ENCODE assay signal across 30 cellular contexts in genomic region chr1:98393719-98394118, GRCh38.
"Had no signal": no experiment of that assay in that cellular context is flagged by ENCODE, and none has a peak within 500 bp of the region (broad histone marks: within the 10 kb centered on the region; RNA-seq: fewer than 3 reads in every experiment).

No MANE protein-coding gene starts in this region.

- DNase-seq: activated CD4-positive, alpha-beta memory T cell treated with anti-CD3 and anti-CD28 coated beads, Interleukin-2, amount 10 ng/mL, durations not matched to agents 7 days and 5 days; activated CD4-positive, alpha-beta T cell treated with anti-CD3 and anti-CD28 coated beads for 1 hour; activated CD4-positive, alpha-beta T cell treated with anti-CD3 and anti-CD28 coated beads for 48 hours; activated CD4-positive, CD25-positive, alpha-beta regulatory T cell; activated CD8-positive, alpha-beta memory T cell treated with anti-CD3 and anti-CD28 coated beads for 24 hours; activated CD8-positive, alpha-beta memory T cell treated with anti-CD3 and anti-CD28 coated beads, Interleukin-2, amount 10 ng/mL, durations not matched to agents 7 days and 5 days; activated effector memory CD4-positive, alpha-beta T cell treated with anti-CD3 and anti-CD28 coated beads, Interleukin-2, amount 50 U/mL, for 16 hours; activated naive CD4-positive, alpha-beta T cell; activated naive CD4-positive, alpha-beta T cell treated with anti-CD3 and anti-CD28 coated beads, Interleukin-2, amount 50 U/mL, for 16 hours; activated naive CD8-positive, alpha-beta T cell treated with anti-CD3 and anti-CD28 coated beads for 36 hours; activated T-cell treated with anti-CD3 and anti-CD28 coated beads, Interleukin-2, amount 50 U/mL, for 1 hour; activated T-cell treated with anti-CD3 and anti-CD28 coated beads, Interleukin-2, amount 50 U/mL, for 72 hours; amniotic stem cell; body of pancreas; IMR-90; NCI-H1092 treated with DMSO at 0.1 percent for 48 hours; NCI-H1417; NCI-H146; NCI-H187; NCI-H2081 treated with DMSO at 0.1 percent for 48 hours; NCI-H226; NCI-H446 treated with DMSO at 0.1 percent for 48 hours; NCI-H524; Right ventricle myocardium superior; T1000; WERI-Rb-1 had no signal

- H3K4me3 Mint-ChIP-seq: activated CD4-positive, alpha-beta memory T cell treated with anti-CD3 and anti-CD28 coated beads, Interleukin-2, amount 10 ng/mL, durations not matched to agents 7 days and 5 days; activated CD8-positive, alpha-beta memory T cell treated with anti-CD3 and anti-CD28 coated beads, Interleukin-2, amount 10 ng/mL, durations not matched to agents 7 days and 5 days; activated naive CD8-positive, alpha-beta T cell treated with anti-CD3 and anti-CD28 coated beads for 36 hours; activated T-cell treated with anti-CD3 and anti-CD28 coated beads, Interleukin-2, amount 50 U/mL, for 72 hours; activated T-helper 17 cell treated with anti-CD3 and anti-CD28 coated beads, Interleukin-2, amount 50 U/mL, for 72 hours had no signal

- H3K4me1 Mint-ChIP-seq: activated naive CD8-positive, alpha-beta T cell treated with anti-CD3 and anti-CD28 coated beads for 36 hours; activated T-helper 17 cell treated with anti-CD3 and anti-CD28 coated beads, Interleukin-2, amount 50 U/mL, for 72 hours had no signal

- H3K27me3 ChIP-seq: body of pancreas, breast epithelium had no signal

- H3K36me3 ChIP-seq: breast epithelium, WERI-Rb-1 had no signal

- H3K9me3 ChIP-seq: body of pancreas, breast epithelium had no signal

- H3K4me3 ChIP-seq: body of pancreas, breast epithelium, K562, SK-N-MC had no signal

- ATAC-seq: activated CD8-positive, alpha-beta memory T cell treated with anti-CD3 and anti-CD28 coated beads, Interleukin-2, amount 10 ng/mL, durations not matched to agents 7 days and 5 days; activated T-cell treated with anti-CD3 and anti-CD28 coated beads, Interleukin-2, amount 50 U/mL, for 72 hours; activated T-helper 17 cell treated with anti-CD3 and anti-CD28 coated beads, Interleukin-2, amount 50 U/mL, for 72 hours; body of pancreas; K562 had no signal

- H3K27ac Mint-ChIP-seq: activated CD4-positive, alpha-beta memory T cell treated with anti-CD3 and anti-CD28 coated beads, Interleukin-2, amount 10 ng/mL, durations not matched to agents 7 days and 5 days; activated CD8-positive, alpha-beta memory T cell treated with anti-CD3 and anti-CD28 coated beads, Interleukin-2, amount 10 ng/mL, durations not matched to agents 7 days and 5 days; activated naive CD8-positive, alpha-beta T cell treated with anti-CD3 and anti-CD28 coated beads for 36 hours; activated T-cell treated with anti-CD3 and anti-CD28 coated beads, Interleukin-2, amount 50 U/mL, for 72 hours; activated T-helper 17 cell treated with anti-CD3 and anti-CD28 coated beads, Interleukin-2, amount 50 U/mL, for 72 hours had no signal

- H3K27ac ChIP-seq: body of pancreas, breast epithelium, SK-N-MC, WERI-Rb-1 had no signal

- H3K4me1 ChIP-seq: body of pancreas, breast epithelium had no signal

- H3K9me3 Mint-ChIP-seq: activated naive CD8-positive, alpha-beta T cell treated with anti-CD3 and anti-CD28 coated beads for 36 hours; activated T-cell treated with anti-CD3 and anti-CD28 coated beads, Interleukin-2, amount 50 U/mL, for 72 hours; activated T-helper 17 cell treated with anti-CD3 and anti-CD28 coated beads, Interleukin-2, amount 50 U/mL, for 72 hours had no signal

- H3K36me3 Mint-ChIP-seq: activated naive CD8-positive, alpha-beta T cell treated with anti-CD3 and anti-CD28 coated beads for 36 hours had no signal

- H3K27me3 Mint-ChIP-seq: activated CD4-positive, alpha-beta memory T cell treated with anti-CD3 and anti-CD28 coated beads, Interleukin-2, amount 10 ng/mL, durations not matched to agents 7 days and 5 days; activated CD8-positive, alpha-beta memory T cell treated with anti-CD3 and anti-CD28 coated beads, Interleukin-2, amount 10 ng/mL, durations not matched to agents 7 days and 5 days; activated naive CD8-positive, alpha-beta T cell treated with anti-CD3 and anti-CD28 coated beads for 36 hours; activated T-helper 17 cell treated with anti-CD3 and anti-CD28 coated beads, Interleukin-2, amount 50 U/mL, for 72 hours had no signal
